Comparison of ENCODE assay signal across 8 cellular contexts in the genomic region with DNA sequence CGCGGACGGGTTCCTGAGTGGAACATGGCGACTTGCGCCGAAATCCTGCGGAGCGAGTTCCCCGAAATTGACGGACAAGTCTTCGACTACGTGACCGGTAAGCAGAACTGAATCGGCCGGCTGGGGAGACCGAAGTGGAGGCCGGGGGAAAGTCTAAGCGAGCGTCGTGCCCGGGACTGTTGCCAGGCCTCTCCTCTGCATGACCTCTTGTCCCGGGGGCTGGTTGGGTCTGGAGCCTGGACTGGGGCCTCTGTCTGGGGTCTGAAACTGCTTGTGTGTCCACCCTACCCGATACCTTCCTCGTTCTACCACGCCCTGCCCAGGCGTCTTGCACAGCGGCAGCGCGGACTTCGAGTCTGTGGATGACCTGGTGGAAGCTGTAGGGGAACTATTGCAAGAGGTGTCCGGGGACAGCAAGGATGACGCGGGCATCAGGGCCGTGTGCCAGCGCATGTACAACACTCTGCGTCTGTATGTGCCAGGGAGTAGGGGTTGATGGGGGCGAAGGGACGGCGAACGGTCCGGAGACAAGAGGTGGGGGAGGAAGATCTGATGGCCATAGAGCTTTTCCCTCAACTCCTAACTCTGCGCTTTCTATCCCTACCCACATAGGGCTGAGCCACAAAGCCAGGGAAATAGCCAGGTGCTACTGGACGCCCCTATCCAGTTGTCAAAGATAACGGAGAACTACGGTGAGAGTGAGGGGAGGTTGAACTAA. TPM values are rescaled to one million over a fixed set of nuclear protein-coding genes. Genes with fewer than 3 reads are reported as not detected.
A peak's percentile ranks its signal among the peaks of the same experiment; 100 is the strongest.
DNase-seq lines count a peak whose midpoint lies in the region; ATAC-seq lines count a peak whose summit lies in the region.

A gene with protein sequence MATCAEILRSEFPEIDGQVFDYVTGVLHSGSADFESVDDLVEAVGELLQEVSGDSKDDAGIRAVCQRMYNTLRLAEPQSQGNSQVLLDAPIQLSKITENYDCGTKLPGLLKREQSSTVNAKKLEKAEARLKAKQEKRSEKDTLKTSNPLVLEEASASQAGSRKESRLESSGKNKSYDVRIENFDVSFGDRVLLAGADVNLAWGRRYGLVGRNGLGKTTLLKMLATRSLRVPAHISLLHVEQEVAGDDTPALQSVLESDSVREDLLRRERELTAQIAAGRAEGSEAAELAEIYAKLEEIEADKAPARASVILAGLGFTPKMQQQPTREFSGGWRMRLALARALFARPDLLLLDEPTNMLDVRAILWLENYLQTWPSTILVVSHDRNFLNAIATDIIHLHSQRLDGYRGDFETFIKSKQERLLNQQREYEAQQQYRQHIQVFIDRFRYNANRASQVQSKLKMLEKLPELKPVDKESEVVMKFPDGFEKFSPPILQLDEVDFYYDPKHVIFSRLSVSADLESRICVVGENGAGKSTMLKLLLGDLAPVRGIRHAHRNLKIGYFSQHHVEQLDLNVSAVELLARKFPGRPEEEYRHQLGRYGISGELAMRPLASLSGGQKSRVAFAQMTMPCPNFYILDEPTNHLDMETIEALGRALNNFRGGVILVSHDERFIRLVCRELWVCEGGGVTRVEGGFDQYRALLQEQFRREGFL (plus strand): TSS at position 16 of the 718 bp plus-strand sequence. CDS start 9 bp downstream, at position 25.

- peak within 1 kb of the TSS; percentile 92 for H3K4me3 Mint-ChIP-seq in activated CD4-positive, alpha-beta T cell treated with anti-CD3 and anti-CD28 coated beads, Interleukin-2, amount 10 ng/mL, durations not matched to agents 24 days and 14 days

- peak within 1 kb of the TSS; percentile 96 for H3K4me3 ChIP-seq in SJCRH30

- H3K27me3 Mint-ChIP-seq in activated CD4-positive, alpha-beta T cell treated with anti-CD3 and anti-CD28 coated beads, Interleukin-2, amount 10 ng/mL, durations not matched to agents 24 days and 14 days: no peaks in the 10 kb centered on the region

- peak within 1 kb of the TSS; percentile 92 for H3K27ac Mint-ChIP-seq in activated CD4-positive, alpha-beta T cell treated with anti-CD3 and anti-CD28 coated beads, Interleukin-2, amount 10 ng/mL, durations not matched to agents 24 days and 14 days

- peaks cover 18% of the 10 kb centered on the region for H3K4me1 ChIP-seq in SJCRH30

- H3K9me3 ChIP-seq in SJCRH30 (replicated peaks): no peaks in the 10 kb centered on the region

- H3K36me3 ChIP-seq in SJCRH30: peaks cover 36% of the 10 kb centered on the region

- no peak for DNase-seq in activated CD4-positive, alpha-beta T cell treated with anti-CD3 and anti-CD28 coated beads, Interleukin-2, amount 10 ng/mL, durations not matched to agents 24 days and 14 days
- no peak for DNase-seq in activated CD4-positive, alpha-beta T cell treated with anti-CD3 and anti-CD28 coated beads, Interleukin-2, amount 50 U/mL, for 1 hour
- no peak for DNase-seq in SJCRH30
- no peak for DNase-seq in epithelial cell of prostate (ENCODE audit: low read depth, low spot score)
- peak; percentile 22 for DNase-seq in myocyte (ENCODE audit: low read depth)
- DNase-seq in NCI-H446 (lab: John Stamatoyannopoulos, UW): no peak
- no peak for DNase-seq in inferior parietal cortex (ENCODE audit: extremely low spot score)

- H3K27ac ChIP-seq in SJCRH30: peak within 1 kb of the TSS; percentile 82
- H3K27ac ChIP-seq in epithelial cell of prostate: peak within 1 kb of the TSS; percentile 70

- H3K36me3 Mint-ChIP-seq in activated CD4-positive, alpha-beta T cell treated with anti-CD3 and anti-CD28 coated beads, Interleukin-2, amount 10 ng/mL, durations not matched to agents 24 days and 14 days (ENCODE audit: low read depth): peaks cover 64% of the 10 kb centered on the region

- peaks cover 28% of the 10 kb centered on the region for H3K4me1 Mint-ChIP-seq in activated CD4-positive, alpha-beta T cell treated with anti-CD3 and anti-CD28 coated beads, Interleukin-2, amount 10 ng/mL, durations not matched to agents 24 days and 14 days

- intact Hi-C loops in activated CD4-positive, alpha-beta T cell treated with anti-CD3 and anti-CD28 coated beads, Interleukin-2, amount 10 ng/mL, durations not matched to agents 24 days and 14 days (cut with micrococcal nuclease): loop anchor here (1.0 kb wide), 4 partner anchors 12 to 113 kb away; partner anchors contain the start of genes ALG3, AP2M1 and PSMD2

- ATAC-seq in HG02885 (IDR thresholded peaks at IDR 0.05; ENCODE audit: poor library complexity, unreplicated experiment): peak; percentile 23

- no peaks in the 10 kb centered on the region for H3K9me3 Mint-ChIP-seq in activated CD4-positive, alpha-beta T cell treated with anti-CD3 and anti-CD28 coated beads, Interleukin-2, amount 10 ng/mL, durations not matched to agents 24 days and 14 days

- no peaks in the 10 kb centered on the region for H3K27me3 ChIP-seq in SJCRH30

RNA-seq across cellular contexts. Expression of the gene that starts here (rescaled TPM):
- 66.9 and 67.6 TPM in 2 replicates for total RNA-seq in activated CD4-positive, alpha-beta T cell treated with anti-CD3 and anti-CD28 coated beads, Interleukin-2, amount 10 ng/mL, durations not matched to agents 24 days and 14 days
- total RNA-seq in SJCRH30 (2014; rRNA removed; shearing (Covaris generic)): 29.4 and 32.6 TPM in 2 replicates
- 50.1 and 52.8 TPM in 2 replicates for total RNA-seq in myocyte
- 63.7 TPM for polyA plus RNA-seq in myocyte (2012)
